ENCODE assay signal across 10 cellular contexts in the genomic region with DNA sequence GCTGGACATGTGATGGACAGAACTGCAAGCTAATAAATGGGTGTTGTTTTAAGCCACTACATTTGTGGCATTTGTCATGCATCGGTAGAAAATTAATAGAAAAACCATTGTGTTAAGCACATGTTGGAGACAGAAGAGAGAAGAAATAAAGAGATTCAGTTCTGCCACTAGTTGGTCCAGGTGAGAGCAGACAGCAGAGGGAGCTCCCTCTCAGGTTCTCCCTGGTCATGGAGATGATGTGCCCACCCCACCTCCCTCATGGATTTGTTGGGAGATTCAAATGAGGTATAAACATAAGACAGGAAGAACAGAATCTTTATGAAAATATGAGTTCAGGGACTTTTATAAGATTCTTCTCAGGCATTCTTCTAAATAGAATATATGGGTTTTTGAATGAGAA. TPM values are rescaled to one million over a fixed set of nuclear protein-coding genes. Genes with fewer than 3 reads are reported as not detected.
DNase-seq lines count a peak whose midpoint lies in the region; ATAC-seq and TF ChIP-seq lines count a peak whose summit lies in the region.
"Had no signal": no experiment of that assay in that cellular context is flagged by ENCODE, and none has a peak within 500 bp of the region (broad histone marks: within the 10 kb centered on the region; RNA-seq: fewer than 3 reads in every experiment).

No MANE protein-coding gene starts in this region.

- no peak overlapping the region for H3K4me3 Mint-ChIP-seq in stimulated activated naive B cell treated with anti-CD40 and anti-IgM and Interleukin-4, amounts not matched to agents 10 μg/mL and 1 μg/mL and 100 μg/mL, for 72 hours

- H3K27me3 Mint-ChIP-seq in stimulated activated naive B cell treated with anti-CD40 and anti-IgM and Interleukin-4, amounts not matched to agents 10 μg/mL and 1 μg/mL and 100 μg/mL, for 72 hours, result peaks cover 9 to 18% of the 10 kb centered on the region in 2 donors

- no peak overlapping the region for H3K27ac Mint-ChIP-seq in stimulated activated naive B cell treated with anti-CD40 and anti-IgM and Interleukin-4, amounts not matched to agents 10 μg/mL and 1 μg/mL and 100 μg/mL, for 72 hours

- no peaks in the 10 kb centered on the region for H3K4me1 Mint-ChIP-seq in stimulated activated naive B cell treated with anti-CD40 and anti-IgM and Interleukin-4, amounts not matched to agents 10 μg/mL and 1 μg/mL and 100 μg/mL, for 72 hours

- no peak for ATAC-seq in stimulated activated naive B cell treated with anti-CD40 and anti-IgM and Interleukin-4, amounts not matched to agents 10 μg/mL and 1 μg/mL and 100 μg/mL, for 72 hours (replicated peaks)

- no peaks in the 10 kb centered on the region for H3K36me3 Mint-ChIP-seq in stimulated activated naive B cell treated with anti-CD40 and anti-IgM and Interleukin-4, amounts not matched to agents 10 μg/mL and 1 μg/mL and 100 μg/mL, for 72 hours

- peaks cover 0 to 2% of the 10 kb centered on the region in 2 donors for H3K9me3 Mint-ChIP-seq in stimulated activated naive B cell treated with anti-CD40 and anti-IgM and Interleukin-4, amounts not matched to agents 10 μg/mL and 1 μg/mL and 100 μg/mL, for 72 hours

- DNase-seq in BE2C, result peak; percentile 13
- DNase-seq in OCI-M1 (lab: John Stamatoyannopoulos, UW), result peak; percentile 18
- no peak for DNase-seq in fibroblast of villous mesenchyme (ENCODE audit: low read depth)
- DNase-seq in AG08395 (ENCODE audit: low spot score), result no peak
- DNase-seq in stimulated activated naive B cell treated with anti-CD40 and anti-IgM and Interleukin-4, amounts not matched to agents 10 μg/mL and 1 μg/mL and 100 μg/mL, for 72 hours, result no peak
- DNase-seq in dermis blood vessel endothelial cell, result no peak
- DNase-seq in NCI-H2029 treated with DMSO at 0.1 percent for 48 hours (lab: John Stamatoyannopoulos, UW), result no peak
- DNase-seq: EL had no signal

- H3K4me3 ChIP-seq in BE2C (ENCODE audit: low read depth, low read length), result no peak overlapping the region
- H3K4me3 ChIP-seq in GM12875 (ENCODE audit: low read depth, low read length), result no peak overlapping the region
- no peak overlapping the region for H3K4me3 ChIP-seq in fibroblast of villous mesenchyme (ENCODE audit: low read depth, low read length)

- H3K27me3 ChIP-seq in BE2C, result no peaks in the 10 kb centered on the region

- no peaks in the 10 kb centered on the region for H3K9me3 ChIP-seq in BE2C

- no peaks in the 10 kb centered on the region for H3K4me1 ChIP-seq in BE2C

- no peaks in the 10 kb centered on the region for H3K36me3 ChIP-seq in BE2C

- TF ChIP-seq CTCF in BE2C (IDR thresholded peaks at IDR 0.05; ENCODE audit: low read depth, low read length), result peak; percentile 51
- TF ChIP-seq CTCF in GM12875 (IDR thresholded peaks at IDR 0.05; ENCODE audit: borderline replicate concordance, insufficient read depth, low read depth, low read length), result peak; percentile 23; the same call in 1 of the 2 replicates
- TF ChIP-seq CTCF in fibroblast of villous mesenchyme (IDR thresholded peaks at IDR 0.05; ENCODE audit: insufficient read depth, low read depth, low read length), result peak; percentile 8

RNA-seq across cellular contexts. Expression of a gene that starts 36.8 kb away (rescaled TPM):
- polyA plus RNA-seq in BE2C (2012; ENCODE audit: insufficient read depth, insufficient read length, low read depth), result 50.2 TPM
- 9.5 and 12.6 TPM in 2 replicates for total RNA-seq in fibroblast of villous mesenchyme
- 31.9 and 43.1 TPM in 2 replicates for total RNA-seq in dermis blood vessel endothelial cell

RNA-seq across cellular contexts. Expression of a gene that starts 42.7 kb away (rescaled TPM):
- polyA plus RNA-seq in BE2C (2012; ENCODE audit: insufficient read depth, insufficient read length, low read depth), result not detected
- total RNA-seq in fibroblast of villous mesenchyme, result not detected in 2 replicates
- not detected in 2 replicates for total RNA-seq in dermis blood vessel endothelial cell
- total RNA-seq: T-helper 2 cell treated with Interferon-gamma antibody and Interleukin-4, amounts not matched to agents 100 ng/mL and 5 ng/mL, for 36 hours had no signal

Comparison
In these comparisons a context has a peak if more than half of its experiments do, and no peak if none do; other contexts are left out.
1. DNase-seq: peak in BE2C (single experiment) and OCI-M1 (single experiment); none in fibroblast of villous mesenchyme (single experiment), AG08395 (single experiment), stimulated activated naive B cell treated with anti-CD40 and anti-IgM and Interleukin-4, amounts not matched to agents 10 μg/mL and 1 μg/mL and 100 μg/mL, for 72 hours (single experiment), dermis blood vessel endothelial cell (single experiment) and NCI-H2029 treated with DMSO at 0.1 percent for 48 hours (single experiment).
2. Peak in every context shown above with its lines, with median percentiles within 50 percentile points of each other: CTCF ChIP-seq.